ENCODE assay signal across 14 cellular contexts in the genomic region with DNA sequence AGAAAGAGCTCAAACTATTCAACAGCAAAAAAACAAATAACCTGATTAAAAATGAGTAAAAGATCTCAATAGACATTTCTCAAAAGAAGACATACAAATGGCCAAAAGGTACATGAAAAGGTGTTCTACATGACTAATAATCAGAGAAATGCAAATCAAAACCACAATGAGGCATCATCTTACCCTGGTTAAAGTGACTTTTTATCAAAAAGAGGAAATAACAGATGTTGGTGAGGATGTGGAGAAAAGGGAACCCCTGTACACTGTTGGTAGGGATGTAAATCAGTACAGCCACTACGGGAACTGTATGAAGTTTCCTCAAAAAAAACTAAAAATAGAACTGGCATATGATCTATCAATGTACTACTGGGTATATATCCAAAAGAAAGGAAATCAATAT. TPM values are rescaled to one million over a fixed set of nuclear protein-coding genes. Genes with fewer than 3 reads are reported as not detected.
DNase-seq lines count a peak whose midpoint lies in the region; ATAC-seq and TF ChIP-seq lines count a peak whose summit lies in the region.
"Had no signal": no experiment of that assay in that cellular context is flagged by ENCODE, and none has a peak within 500 bp of the region (broad histone marks: within the 10 kb centered on the region; RNA-seq: fewer than 3 reads in every experiment).

No MANE protein-coding gene starts in this region.

- H3K27ac ChIP-seq in psoas muscle, result no peak overlapping the region
- H3K27ac ChIP-seq: KMS-11, Peyer's patch had no signal

- no peaks in the 10 kb centered on the region for H3K27me3 ChIP-seq in psoas muscle (ENCODE audit: insufficient read depth in 3 of 3, low read length in 2 of 3)
- H3K27me3 ChIP-seq: Peyer's patch had no signal

- peaks cover 4 to 11% of the 10 kb centered on the region in 2 donors for H3K9me3 Mint-ChIP-seq in activated naive CD4-positive, alpha-beta T cell treated with anti-CD3 and anti-CD28 coated beads, Interleukin-2, amount 50 U/mL, for 72 hours

- DNase-seq in activated naive CD4-positive, alpha-beta T cell treated with anti-CD3 and anti-CD28 coated beads, Interleukin-2, amount 50 U/mL, for 72 hours (ENCODE audit: low spot score in 2 of 2), result no peak
- no peak for DNase-seq in activated naive CD4-positive, alpha-beta T cell (lab: John Stamatoyannopoulos, UW)
- peak; percentile 7 for DNase-seq in NB4 (ENCODE audit: low read depth)
- no peak for DNase-seq in psoas muscle
- no peak for DNase-seq in NCI-H510A treated with DMSO at 0.1 percent for 48 hours (lab: John Stamatoyannopoulos, UW)
- no peak for DNase-seq in NCI-H1930 (lab: John Stamatoyannopoulos, UW)
- no peak for DNase-seq in ureter (ENCODE audit: low spot score)
- DNase-seq: activated CD4-positive, alpha-beta memory T cell treated with anti-CD3 and anti-CD28 coated beads for 36 hours; foreskin fibroblast; Peyer's patch; stimulated activated CD4-positive, alpha-beta T cell treated with anti-CD3 and anti-CD28 coated beads, Interleukin-12 subunit alpha, Interleukin-12 subunit beta, amount 100 ng/mL, for 4 hours had no signal

- H3K4me3 ChIP-seq in NB4 (ENCODE audit: low read depth, low read length), result no peak overlapping the region
- no peak overlapping the region for H3K4me3 ChIP-seq in psoas muscle
- H3K4me3 ChIP-seq: Peyer's patch had no signal

- H3K36me3 Mint-ChIP-seq in activated naive CD4-positive, alpha-beta T cell treated with anti-CD3 and anti-CD28 coated beads, Interleukin-2, amount 50 U/mL, for 72 hours, result peaks cover 0 to 5% of the 10 kb centered on the region in 2 donors
- H3K36me3 Mint-ChIP-seq: brain had no signal

- H3K9me3 ChIP-seq in psoas muscle, result no peaks in the 10 kb centered on the region
- H3K9me3 ChIP-seq: Peyer's patch had no signal

- 53 to 68% (median 65%) methylated on average over 1 of the region's 1 CpG for WGBS in psoas muscle, 3 donors

- no peak for TF ChIP-seq CTCF in NB4 (IDR thresholded peaks at IDR 0.05; ENCODE audit: low read depth, low read length)
- TF ChIP-seq CTCF in psoas muscle (IDR thresholded peaks at IDR 0.05), result no peak

- no peaks in the 10 kb centered on the region for H3K36me3 ChIP-seq in psoas muscle (ENCODE audit: insufficient read depth in 1 of 2, low read depth in 1 of 2)
- H3K36me3 ChIP-seq: Peyer's patch had no signal

- TF ChIP-seq POLR2A in NB4 (IDR thresholded peaks at IDR 0.05; ENCODE audit: extremely low read depth, insufficient read length), result no peak

- intact Hi-C loops in psoas muscle (cut with DNase I), result no loop called here

- no peak overlapping the region for H3K27ac Mint-ChIP-seq in activated naive CD4-positive, alpha-beta T cell treated with anti-CD3 and anti-CD28 coated beads, Interleukin-2, amount 50 U/mL, for 72 hours
- H3K27ac Mint-ChIP-seq: activated CD4-positive, alpha-beta memory T cell treated with anti-CD3 and anti-CD28 coated beads for 36 hours; brain had no signal

- H3K4me1 ChIP-seq in psoas muscle, result no peaks in the 10 kb centered on the region
- H3K4me1 ChIP-seq: Peyer's patch had no signal

- ATAC-seq in activated naive CD4-positive, alpha-beta T cell treated with anti-CD3 and anti-CD28 coated beads, Interleukin-2, amount 50 U/mL, for 72 hours, result peak; percentile 45 to 81
- ATAC-seq in HG02973 (IDR thresholded peaks at IDR 0.05; ENCODE audit: unreplicated experiment), result peak; percentile 92
- no peak for ATAC-seq in psoas muscle

RNA-seq across cellular contexts. Expression of a gene that starts 39.8 kb away (rescaled TPM):
- total RNA-seq in activated naive CD4-positive, alpha-beta T cell treated with anti-CD3 and anti-CD28 coated beads, Interleukin-2, amount 50 U/mL, for 72 hours, result under 1 TPM in 1 of 2 donors, not detected in 1; 0.16 TPM
- under 1 TPM in 3 of 4 donors, not detected in 1; 0.24 to 0.34 (median 0.32) TPM for total RNA-seq in psoas muscle
- under 1 TPM; 0.17 to 0.52 (median 0.19) TPM for polyA plus RNA-seq in psoas muscle
- 10.1 TPM for total RNA-seq in ureter

Comparison
In these comparisons a context has a peak if more than half of its experiments do, and no peak if none do; other contexts are left out.
1. ATAC-seq: peak in activated naive CD4-positive, alpha-beta T cell treated with anti-CD3 and anti-CD28 coated beads, Interleukin-2, amount 50 U/mL, for 72 hours (2 of 2) and HG02973 (single experiment); none in psoas muscle (0 of 4).